8 cellular contexts compared by ENCODE assay signal in genomic region chr10:987906-988666, GRCh38. TPM values are rescaled to one million over a fixed set of nuclear protein-coding genes. Genes with fewer than 3 reads are reported as not detected.
DNase-seq lines count a peak whose midpoint lies in the region; ATAC-seq and TF ChIP-seq lines count a peak whose summit lies in the region.

TSS of gene GTPBP4 (plus strand) at chr10:988434. CDS start at chr10:988480, 46 bp downstream.

- H3K36me3 Mint-ChIP-seq in GM23338 (ENCODE audit: low read depth): peaks cover 38% of the 10 kb centered on the region
- H3K36me3 Mint-ChIP-seq in natural killer cell treated with Interleukin-12 subunit alpha and Interleukin-12 subunit beta and Interleukin-15 and Interleukin-18, amount 100 ng/mL, for 72 hours: peaks cover 9% of the 10 kb centered on the region

- H3K4me3 ChIP-seq in GM23338 (peak within 1 kb of the TSS; percentile 99), RWPE2 (ENCODE audit: severe bottlenecking) (peak within 1 kb of the TSS; percentile 76), fibroblast of pulmonary artery (replicated peaks; ENCODE audit: low read depth, low read length) (peak within 1 kb of the TSS; percentile 99)

- H3K27me3 Mint-ChIP-seq in GM23338 (ENCODE audit: insufficient read depth, low read depth, poor library complexity): peaks cover 19% of the 10 kb centered on the region
- H3K27me3 Mint-ChIP-seq in natural killer cell treated with Interleukin-12 subunit alpha and Interleukin-12 subunit beta and Interleukin-15 and Interleukin-18, amount 100 ng/mL, for 72 hours: no peaks in the 10 kb centered on the region

- TF ChIP-seq CTCF in GM23338 (conservative IDR thresholded peaks at IDR 0.05; ENCODE audit: low read depth in 2 of 2): peak in 1 of 2 experiments; percentile 80; a peak in 2 of 4 replicates
- peak; percentile 76 for TF ChIP-seq CTCF in RWPE2 (IDR thresholded peaks at IDR 0.05; ENCODE audit: poor library complexity, severe bottlenecking)
- no peak for TF ChIP-seq CTCF in fibroblast of pulmonary artery (IDR thresholded peaks at IDR 0.05; ENCODE audit: low read length, missing control alignments)

- H3K9me3 ChIP-seq in RWPE2 (ENCODE audit: severe bottlenecking): no peaks in the 10 kb centered on the region

- peaks cover 40% of the 10 kb centered on the region for H4K20me1 ChIP-seq in GM23338 (replicated peaks; ENCODE audit: insufficient read depth)

- H3K79me2 ChIP-seq in GM23338 (replicated peaks; ENCODE audit: insufficient read depth): peaks cover 48% of the 10 kb centered on the region

- H3F3A ChIP-seq in GM23338 (replicated peaks; ENCODE audit: low read depth): 0 out of 2 replicates have a peak, but pooled peaks cover 11% of the 10 kb centered on the region

- H3K4me1 Mint-ChIP-seq in GM23338: peaks cover 17% of the 10 kb centered on the region
- peaks cover 40 to 47% of the 10 kb centered on the region in 2 donors for H3K4me1 Mint-ChIP-seq in natural killer cell treated with Interleukin-12 subunit alpha and Interleukin-12 subunit beta and Interleukin-15 and Interleukin-18, amount 100 ng/mL, for 72 hours (ENCODE audit: low read depth in 2 of 2)

- H3K4me3 Mint-ChIP-seq in GM23338: peak within 1 kb of the TSS; percentile 98
- H3K4me3 Mint-ChIP-seq in natural killer cell treated with Interleukin-12 subunit alpha and Interleukin-12 subunit beta and Interleukin-15 and Interleukin-18, amount 100 ng/mL, for 72 hours: peak within 1 kb of the TSS; percentile 88

- H3K36me3 ChIP-seq in GM23338 (ENCODE audit: insufficient read depth) (peaks cover 14% of the 10 kb centered on the region), RWPE2 (ENCODE audit: low read depth) (peaks cover 26% of the 10 kb centered on the region)

- H3K9me3 Mint-ChIP-seq in GM23338: no peaks in the 10 kb centered on the region; the same call in 2 of the 3 replicates
- H3K9me3 Mint-ChIP-seq in natural killer cell treated with Interleukin-12 subunit alpha and Interleukin-12 subunit beta and Interleukin-15 and Interleukin-18, amount 100 ng/mL, for 72 hours: no peaks in the 10 kb centered on the region

- no peaks in the 10 kb centered on the region for H3K9me2 ChIP-seq in GM23338 (ENCODE audit: insufficient read depth)

- peak within 1 kb of the TSS; percentile 99 for H3K27ac Mint-ChIP-seq in GM23338
- H3K27ac Mint-ChIP-seq in natural killer cell treated with Interleukin-12 subunit alpha and Interleukin-12 subunit beta and Interleukin-15 and Interleukin-18, amount 100 ng/mL, for 72 hours: peak within 1 kb of the TSS; percentile 89 to 94

- H3K4me1 ChIP-seq in GM23338 (ENCODE audit: insufficient read depth) (peaks cover 21% of the 10 kb centered on the region), RWPE2 (ENCODE audit: insufficient read depth, poor library complexity, severe bottlenecking) (peaks cover 19% of the 10 kb centered on the region)

- peak within 1 kb of the TSS; percentile 93 for H3K27ac ChIP-seq in GM23338 (ENCODE audit: low read depth)
- H3K27ac ChIP-seq in RWPE2 (ENCODE audit: poor library complexity, severe bottlenecking): peak within 1 kb of the TSS; percentile 77

- H3K27me3 ChIP-seq in GM23338 (ENCODE audit: insufficient read depth) (no peaks in the 10 kb centered on the region), RWPE2 (ENCODE audit: insufficient read depth, poor library complexity, severe bottlenecking) (no peaks in the 10 kb centered on the region)

- DNase-seq in ELF-1 (ENCODE audit: low read depth, low spot score): peak; percentile 95
- peak; percentile 99 for DNase-seq in GM23338 (ENCODE audit: low spot score)
- DNase-seq in LHCN-M2 (ENCODE audit: low read depth): peak; percentile 95
- peak; percentile 96 for DNase-seq in RWPE2 (ENCODE audit: low spot score)
- peak; percentile 95 for DNase-seq in activated T-helper 9 cell treated with anti-CD3 and anti-CD28 coated beads, Interleukin-2, amount 50 U/mL, for 16 hours (ENCODE audit: low read depth)
- peak; percentile 98 for DNase-seq in fibroblast of pulmonary artery (ENCODE audit: low read depth)
- DNase-seq in natural killer cell treated with Interleukin-12 subunit alpha and Interleukin-12 subunit beta and Interleukin-15 and Interleukin-18, amount 100 ng/mL, for 72 hours (ENCODE audit: low spot score): peak; percentile 97
- DNase-seq in stimulated activated naive CD8-positive, alpha-beta T cell treated with anti-CD3 and anti-CD28 coated beads, Interleukin-15, Interleukin-2, amounts not matched to agents 100 U/mL and 50 U/mL, for 24 hours: peak; percentile 97

- H3K4me2 ChIP-seq in GM23338: peak within 1 kb of the TSS; percentile 93

- H2AFZ ChIP-seq in GM23338: peak within 1 kb of the TSS; percentile 56

- ATAC-seq in GM23338 (peak; percentile 98), RWPE2 (ENCODE audit: low read depth) (peak; percentile 90)
- peak; percentile 96 to 98 for ATAC-seq in natural killer cell treated with Interleukin-12 subunit alpha and Interleukin-12 subunit beta and Interleukin-15 and Interleukin-18, amount 100 ng/mL, for 72 hours
- ATAC-seq in stimulated activated naive CD8-positive, alpha-beta T cell treated with anti-CD3 and anti-CD28 coated beads, Interleukin-15, Interleukin-2, amounts not matched to agents 100 U/mL and 50 U/mL, for 24 hours: peak; percentile 99

TF ChIP-seq in GM23338, 12 proteins besides CTCF, POLR2A, EP300 and RAD21 (continues in another document):
- TF ChIP-seq ZNF114 (CRISPR knock-in tag; IDR thresholded peaks at IDR 0.05) (no peak), REST (IDR thresholded peaks at IDR 0.05; ENCODE audit: unreplicated experiment) (no peak), STAT1 (IDR thresholded peaks at IDR 0.05; ENCODE audit: unreplicated experiment) (no peak), POLR2AphosphoS5 (IDR thresholded peaks at IDR 0.05; ENCODE audit: low read depth) (peak; percentile 92), EZH2phosphoT487 (IDR thresholded peaks at IDR 0.05; ENCODE audit: unreplicated experiment) (no peak), NANOG (IDR thresholded peaks at IDR 0.05; ENCODE audit: borderline replicate concordance) (no peak), CREB1 (CRISPR knock-in tag; IDR thresholded peaks at IDR 0.05; ENCODE audit: low read depth) (peak; percentile 94), ETS1 (IDR thresholded peaks at IDR 0.05) (peak; percentile 86), JUNB (IDR thresholded peaks at IDR 0.05; ENCODE audit: unreplicated experiment) (peak; percentile 11), EZH2 (IDR thresholded peaks at IDR 0.05; ENCODE audit: low read depth, unreplicated experiment) (no peak)

RNA-seq across cellular contexts. Expression of gene GTPBP4, which starts in this region (rescaled TPM):
- total RNA-seq in GM23338 (2014; rRNA removed; shearing (Covaris generic)): 48.7 and 56.5 TPM in 2 replicates
- polyA plus RNA-seq in GM23338 (2016; fragmentation: Nextera tagmentation; extraction: Ambion mirVana): 51.2 and 62.6 TPM in 2 replicates
- 50.1 and 57.2 TPM in 2 replicates for total RNA-seq in LHCN-M2 (2014; rRNA removed)
- 37.0 TPM for polyA plus RNA-seq in LHCN-M2 (2012)
- total RNA-seq in natural killer cell treated with Interleukin-12 subunit alpha and Interleukin-12 subunit beta and Interleukin-15 and Interleukin-18, amount 100 ng/mL, for 72 hours: 100 to 1,000 TPM; 123 to 160 TPM

Comparison
In these comparisons a context has a peak if more than half of its experiments do, and no peak if none do; other contexts are left out.
1. Peak in every context shown above with its lines: DNase-seq, ATAC-seq, H3K4me3 ChIP-seq and H3K27ac ChIP-seq.